ENCODE assay signal across 8 cellular contexts in the genomic region with DNA sequence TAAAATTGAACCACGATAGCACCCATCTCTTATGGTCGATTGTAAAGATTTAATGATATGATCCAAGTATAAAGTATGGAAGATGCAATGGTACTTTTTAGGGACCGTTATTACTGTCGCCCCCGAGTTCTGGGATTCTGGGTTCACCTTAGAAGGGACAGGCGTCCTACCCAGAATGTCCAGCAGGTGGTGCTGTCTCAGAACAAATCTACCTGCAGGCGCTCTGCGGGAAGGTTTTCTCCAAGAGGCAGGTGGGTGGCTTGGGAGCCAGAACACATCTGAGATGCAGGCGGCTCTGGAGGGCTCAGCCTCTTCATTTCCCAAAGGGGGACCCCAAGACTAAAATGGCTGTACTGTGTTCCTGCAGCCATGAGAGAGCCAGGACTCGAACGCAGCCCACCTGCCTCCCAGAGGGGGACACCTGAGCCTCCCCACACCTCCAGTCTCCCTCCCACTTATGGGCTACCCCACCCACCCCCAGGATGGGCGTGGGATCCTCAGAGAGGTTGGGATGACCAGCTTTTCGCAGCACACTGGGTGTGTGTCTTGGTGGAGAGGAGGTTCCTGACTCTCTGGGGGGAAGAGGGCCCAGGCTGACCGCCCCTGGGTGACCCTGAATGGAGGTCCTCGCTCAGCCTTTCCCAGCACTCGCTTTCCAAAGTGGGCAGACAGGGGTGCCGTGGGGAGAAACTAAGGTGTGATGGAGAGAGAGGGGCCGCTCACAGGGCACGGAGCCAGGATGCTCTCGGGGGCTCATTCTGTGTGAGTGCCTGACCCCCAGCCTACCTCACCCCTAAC. TPM values are rescaled to one million over a fixed set of nuclear protein-coding genes. Genes with fewer than 3 reads are reported as not detected.
DNase-seq lines count a peak whose midpoint lies in the region; ATAC-seq, FAIRE-seq and TF ChIP-seq lines count a peak whose summit lies in the region.

No MANE protein-coding gene starts in this region.

- ATAC-seq in PC-3 (0 out of 2 replicates have a peak, but pooled peaks have one; percentile 42), pancreas (peak; percentile 69 to 94 (median 82)), upper lobe of right lung (peak; percentile 77), HG03442 (IDR thresholded peaks at IDR 0.05; ENCODE audit: unreplicated experiment) (no peak)

- no peaks in the 10 kb centered on the region for H3K79me2 ChIP-seq in PC-3 (ENCODE audit: low read length)

- H3K9me3 Mint-ChIP-seq in activated T-helper 1 cell treated with anti-CD3 and anti-CD28 coated beads, Interleukin-12 subunit alpha, Interleukin-12 subunit beta, Interleukin-2, Interleukin-4 antibody, amounts not matched to agents 30 ng/mL and 10 ng/mL and 1 ng/mL, durations not matched to agents 14 hours and 24 hours and 36 hours, result no peaks in the 10 kb centered on the region

- H3K4me2 ChIP-seq in PC-3 (ENCODE audit: low read length), result no peak overlapping the region

- no peak overlapping the region for H3K9ac ChIP-seq in PC-3 (ENCODE audit: low read length)

- no peak overlapping the region for H3K27ac Mint-ChIP-seq in activated T-helper 1 cell treated with anti-CD3 and anti-CD28 coated beads, Interleukin-12 subunit alpha, Interleukin-12 subunit beta, Interleukin-2, Interleukin-4 antibody, amounts not matched to agents 30 ng/mL and 10 ng/mL and 1 ng/mL, durations not matched to agents 14 hours and 24 hours and 36 hours

- no peaks in the 10 kb centered on the region for H3K36me3 Mint-ChIP-seq in activated T-helper 1 cell treated with anti-CD3 and anti-CD28 coated beads, Interleukin-12 subunit alpha, Interleukin-12 subunit beta, Interleukin-2, Interleukin-4 antibody, amounts not matched to agents 30 ng/mL and 10 ng/mL and 1 ng/mL, durations not matched to agents 14 hours and 24 hours and 36 hours (ENCODE audit: low read depth)

- H3K36me3 ChIP-seq in PC-3 (ENCODE audit: low read depth, low read length) (no peaks in the 10 kb centered on the region), pancreas (no peaks in the 10 kb centered on the region), upper lobe of right lung (no peaks in the 10 kb centered on the region)

- H3K4me1 ChIP-seq in PC-3 (ENCODE audit: insufficient read depth, low read length) (no peaks in the 10 kb centered on the region; the same call in 1 of the 2 replicates), pancreas (no peaks in the 10 kb centered on the region), upper lobe of right lung (no peaks in the 10 kb centered on the region)

- no peaks in the 10 kb centered on the region for H3F3A ChIP-seq in PC-3 (ENCODE audit: low read length, unreplicated experiment)

- H3K27ac ChIP-seq in PC-3 (ENCODE audit: low read length) (no peak overlapping the region), pancreas (no peak overlapping the region), upper lobe of right lung (no peak overlapping the region)

- no peaks in the 10 kb centered on the region for H4K20me1 ChIP-seq in PC-3 (ENCODE audit: low read length)

- peaks cover 11% of the 10 kb centered on the region for H3K4me1 Mint-ChIP-seq in activated T-helper 1 cell treated with anti-CD3 and anti-CD28 coated beads, Interleukin-12 subunit alpha, Interleukin-12 subunit beta, Interleukin-2, Interleukin-4 antibody, amounts not matched to agents 30 ng/mL and 10 ng/mL and 1 ng/mL, durations not matched to agents 14 hours and 24 hours and 36 hours (ENCODE audit: low read depth)

- H3K9me2 ChIP-seq in PC-3 (replicated peaks; ENCODE audit: low read length), result no peaks in the 10 kb centered on the region

- no peak overlapping the region for H3K4me3 ChIP-seq in HFF-Myc (replicated peaks; ENCODE audit: low read depth, low read length)
- no peak overlapping the region for H3K4me3 ChIP-seq in PC-3 (ENCODE audit: low read length)
- no peak overlapping the region for H3K4me3 ChIP-seq in pancreas
- no peak overlapping the region for H3K4me3 ChIP-seq in upper lobe of right lung

- H2AFZ ChIP-seq in PC-3 (ENCODE audit: low read length), result no peak overlapping the region

- POLR2A ChIA-PET in PC-3 (lab: Charles Lee; ENCODE audit: unreplicated experiment), result no interaction called here

- peak; percentile 70 for DNase-seq in CD1c-positive myeloid dendritic cell (ENCODE audit: extremely low spot score)
- no peak for DNase-seq in HFF-Myc (ENCODE audit: extremely low read depth, low read depth)
- DNase-seq in PC-3, result peak; percentile 75
- peak; percentile 50 for DNase-seq in activated T-helper 1 cell treated with anti-CD3 and anti-CD28 coated beads, Interleukin-12 subunit alpha, Interleukin-12 subunit beta, Interleukin-2, Interleukin-4 antibody, amounts not matched to agents 30 ng/mL and 10 ng/mL and 1 ng/mL, durations not matched to agents 14 hours and 24 hours and 36 hours (ENCODE audit: low spot score)
- peak; percentile 49 to 65 for DNase-seq in frontal cortex (ENCODE audit: low spot score in 2 of 2)
- peak; percentile 52 to 94 (median 80) for DNase-seq in pancreas
- DNase-seq in upper lobe of right lung, result peak; percentile 78

- TF ChIP-seq CTCF in HFF-Myc (IDR thresholded peaks at IDR 0.05; ENCODE audit: low read depth, low read length, missing control alignments) (peak; percentile 89), PC-3 (conservative IDR thresholded peaks at IDR 0.05; ENCODE audit: low read depth, low read length) (peak; percentile 88), pancreas (IDR thresholded peaks at IDR 0.05) (peak; percentile 89 to 96 (median 92)), upper lobe of right lung (IDR thresholded peaks at IDR 0.05) (peak; percentile 94)

- FAIRE-seq in frontal cortex (lab: Jason Lieb, UNC) (no peak), pancreas (lab: Jason Lieb, UNC) (no peak)

- H3K27me3 ChIP-seq in PC-3 (ENCODE audit: low read length), result no peaks in the 10 kb centered on the region; the same call in 1 of the 2 replicates
- H3K27me3 ChIP-seq in pancreas, result no peaks in the 10 kb centered on the region
- no peaks in the 10 kb centered on the region for H3K27me3 ChIP-seq in upper lobe of right lung

- intact Hi-C loops in PC-3 (cut with micrococcal nuclease), result loop anchor here (1.0 to 5.0 kb wide), 2 partner anchors 124 to 372 kb away; no protein-coding TSS in a partner anchor
- intact Hi-C loops in activated T-helper 1 cell treated with anti-CD3 and anti-CD28 coated beads, Interleukin-12 subunit alpha, Interleukin-12 subunit beta, Interleukin-2, Interleukin-4 antibody, amounts not matched to agents 30 ng/mL and 10 ng/mL and 1 ng/mL, durations not matched to agents 14 hours and 24 hours and 36 hours (cut with micrococcal nuclease), result loop anchor here (1.0 to 2.0 kb wide), 4 partner anchors 124 to 374 kb away; no protein-coding TSS in a partner anchor
- intact Hi-C loops in pancreas (cut with DNase I), result loop anchor here in 1 of 3 donors (5.0 to 10.0 kb wide), 3 partner anchors 122 to 374 kb away; no protein-coding TSS in a partner anchor
- intact Hi-C loops in upper lobe of right lung (cut with DNase I), result loop anchor here (10.0 kb wide), 2 partner anchors 246 to 324 kb away; no protein-coding TSS in a partner anchor

- no peaks in the 10 kb centered on the region for H3K9me3 ChIP-seq in PC-3 (ENCODE audit: low read length)
- no peaks in the 10 kb centered on the region for H3K9me3 ChIP-seq in pancreas
- H3K9me3 ChIP-seq in upper lobe of right lung, result no peaks in the 10 kb centered on the region

- CTCF ChIA-PET in PC-3 (lab: Charles Lee), result interaction anchor here (0.6 to 1.5 kb wide), 2 partner anchors 122 to 183 kb away, joined by 3 to 11 read pairs; no protein-coding TSS in a partner anchor

- no peak overlapping the region for H3K4me3 Mint-ChIP-seq in activated T-helper 1 cell treated with anti-CD3 and anti-CD28 coated beads, Interleukin-12 subunit alpha, Interleukin-12 subunit beta, Interleukin-2, Interleukin-4 antibody, amounts not matched to agents 30 ng/mL and 10 ng/mL and 1 ng/mL, durations not matched to agents 14 hours and 24 hours and 36 hours

- BruUV-seq in PC-3 (replicated peaks; lab: Mats Ljungman, UMichigan), result no TSS peak

- peaks cover 29% of the 10 kb centered on the region for H3K27me3 Mint-ChIP-seq in activated T-helper 1 cell treated with anti-CD3 and anti-CD28 coated beads, Interleukin-12 subunit alpha, Interleukin-12 subunit beta, Interleukin-2, Interleukin-4 antibody, amounts not matched to agents 30 ng/mL and 10 ng/mL and 1 ng/mL, durations not matched to agents 14 hours and 24 hours and 36 hours (ENCODE audit: insufficient read depth)

- WGBS in pancreas, 2 donors, result 30 to 36% methylated on average over 19 to 20 of the region's 20 CpGs

RNA-seq across cellular contexts. Expression of a gene that starts 28.1 kb away (rescaled TPM):
- 0.66 and 0.92 TPM in 2 replicates for total RNA-seq in PC-3 (2014; rRNA removed)
- total RNA-seq in activated T-helper 1 cell treated with anti-CD3 and anti-CD28 coated beads, Interleukin-12 subunit alpha, Interleukin-12 subunit beta, Interleukin-2, Interleukin-4 antibody, amounts not matched to agents 30 ng/mL and 10 ng/mL and 1 ng/mL, durations not matched to agents 14 hours and 24 hours and 36 hours, result 0.10 TPM in 1 of 2 replicates, not detected in the other
- total RNA-seq in frontal cortex, result 19.2 TPM
- total RNA-seq in pancreas, result 1 to 10 TPM in 3 of 6 donors, under 1 TPM in 3; 0.56 to 3.3 (median 1.4) TPM
- polyA plus RNA-seq in pancreas, result 1 to 10 TPM; 1.5 to 7.7 TPM
- 3.6 TPM for total RNA-seq in upper lobe of right lung
